Comparison of ENCODE assay signal across 8 cellular contexts in genomic region chr13:101416181-101417042, GRCh38. TPM values are rescaled to one million over a fixed set of nuclear protein-coding genes. Genes with fewer than 3 reads are reported as not detected.
A peak's percentile ranks its signal among the peaks of the same experiment; 100 is the strongest.
DNase-seq lines count a peak whose midpoint lies in the region; ATAC-seq and TF ChIP-seq lines count a peak whose summit lies in the region.

Gene NALCN, minus strand, starts transcription at chr13:101416508. Its CDS starts 17,382 bp downstream, at chr13:101399126.

- H3K4me3 ChIP-seq in H7 (ENCODE audit: insufficient read depth, low read depth, low read length) (peak within 1 kb of the TSS; percentile 42), psoas muscle (peak within 1 kb of the TSS; percentile 66)

- no peaks in the 10 kb centered on the region for H3K9me3 ChIP-seq in psoas muscle

- WGBS in psoas muscle, 3 donors = 1 to 2% (median 2%) methylated on average over 59 to 85 of the region's 85 CpGs

- intact Hi-C loops in left ventricle myocardium superior (cut with micrococcal nuclease) (no loop called here), psoas muscle (cut with DNase I) (no loop called here)

- H3K27ac Mint-ChIP-seq in activated T-helper 17 cell treated with anti-CD3 and anti-CD28 coated beads, Interleukin-2, amount 50 U/mL, for 72 hours = no peak within 1 kb of the TSS

- H3K9me3 Mint-ChIP-seq in activated T-helper 17 cell treated with anti-CD3 and anti-CD28 coated beads, Interleukin-2, amount 50 U/mL, for 72 hours = no peaks in the 10 kb centered on the region

- H3K4me3 Mint-ChIP-seq in activated T-helper 17 cell treated with anti-CD3 and anti-CD28 coated beads, Interleukin-2, amount 50 U/mL, for 72 hours = peak within 1 kb of the TSS; percentile 15

- ATAC-seq in activated T-helper 17 cell treated with anti-CD3 and anti-CD28 coated beads, Interleukin-2, amount 50 U/mL, for 72 hours (replicated peaks) = peak; percentile 26
- ATAC-seq in left ventricle myocardium superior = peak; percentile 94
- ATAC-seq in psoas muscle = peak; percentile 51 to 92 (median 75)
- ATAC-seq in GM21619 (IDR thresholded peaks at IDR 0.05; ENCODE audit: unreplicated experiment) = no peak

- DNase-seq in A172 (ENCODE audit: low spot score) = peak; percentile 7
- DNase-seq in H7 = peak; percentile 77
- DNase-seq in left ventricle myocardium superior = peak; percentile 52
- DNase-seq in psoas muscle = peak; percentile 15 to 54
- DNase-seq in KG1 (lab: John Stamatoyannopoulos, UW) = no peak
- no peak for DNase-seq in NOMO-1 treated with dmso at 0.1 percent for 144 hours (lab: John Stamatoyannopoulos, UW; ENCODE audit: unreplicated experiment)

- H3K36me3 Mint-ChIP-seq in activated T-helper 17 cell treated with anti-CD3 and anti-CD28 coated beads, Interleukin-2, amount 50 U/mL, for 72 hours (ENCODE audit: low read depth) = no peaks in the 10 kb centered on the region

- H3K4me1 Mint-ChIP-seq in activated T-helper 17 cell treated with anti-CD3 and anti-CD28 coated beads, Interleukin-2, amount 50 U/mL, for 72 hours = no peaks in the 10 kb centered on the region

- peaks cover 44% of the 10 kb centered on the region for H3K27me3 Mint-ChIP-seq in activated T-helper 17 cell treated with anti-CD3 and anti-CD28 coated beads, Interleukin-2, amount 50 U/mL, for 72 hours

- H3K27me3 ChIP-seq in H7 (ENCODE audit: control insufficient read depth, insufficient read depth, low read length) = peaks cover 25% of the 10 kb centered on the region
- H3K27me3 ChIP-seq in psoas muscle (ENCODE audit: insufficient read depth in 3 of 3, low read length in 2 of 3) = peaks cover 0 to 28% (median 2%) of the 10 kb centered on the region in 3 donors

- H3K36me3 ChIP-seq in H7 (replicated peaks; ENCODE audit: control insufficient read depth, insufficient read depth, low read length) (no peaks in the 10 kb centered on the region), psoas muscle (ENCODE audit: insufficient read depth in 1 of 2, low read depth in 1 of 2) (no peaks in the 10 kb centered on the region)

- H3K4me1 ChIP-seq in psoas muscle = no peaks in the 10 kb centered on the region

- no peak within 1 kb of the TSS for H3K27ac ChIP-seq in psoas muscle

- no peak for TF ChIP-seq CTCF in psoas muscle (IDR thresholded peaks at IDR 0.05)

RNA-seq across cellular contexts. Expression of gene NALCN, which starts in this region (rescaled TPM):
- 0.60 and 0.72 TPM in 2 replicates for total RNA-seq in A172 (2014; rRNA removed; shearing (Covaris generic))
- total RNA-seq in H7 (2014; rRNA removed; shearing (Covaris generic)) = 0.07 TPM in 2 replicates
- total RNA-seq in activated T-helper 17 cell treated with anti-CD3 and anti-CD28 coated beads, Interleukin-2, amount 50 U/mL, for 72 hours = not detected
- total RNA-seq in left ventricle myocardium superior (7.9 TPM), psoas muscle (under 1 TPM; 0.05 to 0.49 (median 0.39) TPM)
- under 1 TPM in 2 of 3 donors, not detected in 1; 0.04 to 0.10 TPM for polyA plus RNA-seq in psoas muscle

Comparison
In these comparisons a context has a peak if more than half of its experiments do, and no peak if none do; other contexts are left out.
1. Peak in DNase-seq in A172; RNA of the gene not detected or under 1 TPM.
2. Peak in DNase-seq and H3K4me3 ChIP-seq in H7; RNA of the gene not detected or under 1 TPM.
3. Peak in ATAC-seq in activated T-helper 17 cell treated with anti-CD3 and anti-CD28 coated beads, Interleukin-2, amount 50 U/mL, for 72 hours; RNA of the gene not detected or under 1 TPM.
4. Peak in DNase-seq, ATAC-seq and H3K4me3 ChIP-seq in psoas muscle; RNA of the gene not detected or under 1 TPM.